In the genomic region with DNA sequence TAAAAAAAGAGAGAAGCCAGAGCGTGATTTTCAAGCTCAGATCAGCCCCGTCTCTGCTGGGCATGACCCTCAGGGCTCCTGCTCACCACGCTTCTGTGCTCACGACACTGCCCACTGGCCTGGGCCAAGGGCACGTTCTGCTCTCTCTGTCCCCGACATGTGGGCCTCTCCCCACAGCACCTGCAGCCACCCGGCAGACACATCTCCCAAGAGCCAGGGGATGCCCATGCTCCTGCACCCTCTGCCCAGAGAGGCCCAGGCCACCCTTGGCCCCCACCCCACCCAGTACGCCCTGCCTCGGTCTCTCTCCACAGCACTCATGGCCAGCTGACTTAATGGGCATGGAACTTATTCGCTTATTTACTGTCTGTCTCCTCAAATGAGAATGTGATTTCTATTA, we compare ENCODE assay signal across 26 cellular contexts.
"Had no signal": no experiment of that assay in that cellular context is flagged by ENCODE, and none has a peak within 500 bp of the region (broad histone marks: within the 10 kb centered on the region; RNA-seq: fewer than 3 reads in every experiment).

No MANE protein-coding gene starts in this region.

- DNase-seq: dorsolateral prefrontal cortex; effector CD4-positive, alpha-beta T cell; foreskin fibroblast; gastrocnemius medialis; head of caudate nucleus; kidney; left lung; mesenchymal stem cell; mucosa of descending colon; naive B cell; stimulated activated CD4-positive, alpha-beta T cell treated with anti-CD3 and anti-CD28 coated beads, Interleukin-2, amount 100 ng/mL, for 24 hours; stimulated activated CD4-positive, alpha-beta T cell treated with anti-CD3 and anti-CD28 coated beads, Interleukin-4, amount 100 ng/mL, for 24 hours; stimulated activated naive CD4-positive, alpha-beta T cell treated with Interleukin-2 at 50 U/mL for 16 hours had no signal

- H3K9me3 Mint-ChIP-seq: mesothelial cell of epicardium; stimulated activated effector memory CD8-positive, alpha-beta T cell treated with anti-CD3 and anti-CD28 coated beads, Interleukin-12 subunit alpha, Interleukin-12 subunit beta, amount 100 ng/mL, for 72 hours had no signal

- H3K4me1 ChIP-seq: gastrocnemius medialis, left lung, tibial nerve, upper lobe of left lung had no signal

- H3K27ac Mint-ChIP-seq: mesothelial cell of epicardium; naive B cell; progenitor cell of endocrine pancreas; stimulated activated effector memory CD8-positive, alpha-beta T cell treated with anti-CD3 and anti-CD28 coated beads, Interleukin-12 subunit alpha, Interleukin-12 subunit beta, amount 100 ng/mL, for 72 hours had no signal

- H3K27me3 ChIP-seq: gastrocnemius medialis, tibial nerve, upper lobe of left lung had no signal

- H3K9me3 ChIP-seq: gastrocnemius medialis, mucosa of descending colon, neutrophil, thoracic aorta, tibial nerve, upper lobe of left lung had no signal

- FAIRE-seq: colon, kidney, urothelium cell line had no signal

- H3K36me3 Mint-ChIP-seq: mesothelial cell of epicardium; naive B cell; stimulated activated effector memory CD8-positive, alpha-beta T cell treated with anti-CD3 and anti-CD28 coated beads, Interleukin-12 subunit alpha, Interleukin-12 subunit beta, amount 100 ng/mL, for 72 hours had no signal

- H3K4me1 Mint-ChIP-seq: naive B cell; stimulated activated effector memory CD8-positive, alpha-beta T cell treated with anti-CD3 and anti-CD28 coated beads, Interleukin-12 subunit alpha, Interleukin-12 subunit beta, amount 100 ng/mL, for 72 hours had no signal

- H3K27ac ChIP-seq: dorsolateral prefrontal cortex, epithelial cell of prostate, gastrocnemius medialis, left lung, neutrophil, parathyroid adenoma, thoracic aorta, tibial nerve, upper lobe of left lung had no signal

- ATAC-seq: esophagus mucosa; gastrocnemius medialis; left lung; mucosa of descending colon; sciatic nerve; stimulated activated effector memory CD8-positive, alpha-beta T cell treated with anti-CD3 and anti-CD28 coated beads, Interleukin-12 subunit alpha, Interleukin-12 subunit beta, amount 100 ng/mL, for 72 hours had no signal

- H3K4me3 Mint-ChIP-seq: mesothelial cell of epicardium; naive B cell; stimulated activated effector memory CD8-positive, alpha-beta T cell treated with anti-CD3 and anti-CD28 coated beads, Interleukin-12 subunit alpha, Interleukin-12 subunit beta, amount 100 ng/mL, for 72 hours had no signal

- H3K4me3 ChIP-seq: dorsolateral prefrontal cortex, gastrocnemius medialis, left lung, mucosa of descending colon, thoracic aorta, tibial nerve had no signal

- H3K36me3 ChIP-seq: gastrocnemius medialis, left lung, neutrophil, thoracic aorta, upper lobe of left lung had no signal
